In the genomic region with DNA sequence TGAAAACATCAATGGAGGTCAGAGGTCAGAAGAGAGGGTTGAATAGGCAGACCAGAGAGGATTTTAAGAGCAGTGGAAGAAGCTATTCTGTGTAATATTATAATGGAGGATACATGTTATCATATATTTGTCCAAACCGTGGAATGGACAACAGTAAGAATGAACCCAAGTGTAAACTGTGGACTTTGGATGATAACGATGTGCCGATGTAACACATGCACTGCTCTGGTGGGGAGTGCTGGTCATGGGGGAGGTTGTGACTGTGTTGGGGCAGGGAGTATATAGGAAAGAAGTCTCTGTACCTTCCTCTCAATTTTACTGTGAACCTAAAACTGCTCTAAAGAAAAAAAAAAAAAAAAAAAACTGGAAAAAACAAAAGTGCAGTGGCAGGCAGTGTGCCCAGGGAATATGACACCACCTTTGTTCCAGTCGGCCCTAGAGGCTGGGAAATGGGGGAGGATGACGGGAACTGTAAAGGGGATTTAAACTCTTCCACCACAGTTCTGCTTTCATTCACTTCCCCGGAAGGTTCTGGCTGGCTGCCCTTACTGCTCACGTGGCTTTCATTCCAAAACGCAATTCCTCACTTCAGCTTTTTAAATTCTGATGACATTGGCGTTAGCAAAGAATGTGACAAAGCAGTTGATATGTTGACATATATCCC, we compare ENCODE assay signal across 8 cellular contexts.
DNase-seq lines count a peak whose midpoint lies in the region; ATAC-seq and TF ChIP-seq lines count a peak whose summit lies in the region.

No MANE protein-coding gene starts in this region.

- TF ChIP-seq CTCF in testis (IDR thresholded peaks at IDR 0.05) = no peak

- H3K4me1 ChIP-seq in testis = no peaks in the 10 kb centered on the region

- no peak overlapping the region for H3K27ac ChIP-seq in testis

- intact Hi-C loops in activated CD4-positive, alpha-beta T cell treated with anti-CD3 and anti-CD28 coated beads for 36 hours (cut with DNase I, micrococcal nuclease) = no loop called here
- intact Hi-C loops in testis (cut with DNase I; ENCODE audit: low total_unique reads) = no loop called here

- CTCF ChIA-PET in activated CD4-positive, alpha-beta T cell treated with anti-CD3 and anti-CD28 coated beads for 36 hours (lab: Charles Lee) = interaction anchor here (1.1 to 1.5 kb wide), 2 partner anchors 93 to 127 kb away, joined by 3 read pairs; no protein-coding TSS in a partner anchor

- DNase-seq in activated CD4-positive, alpha-beta T cell treated with anti-CD3 and anti-CD28 coated beads for 36 hours = no peak
- no peak for DNase-seq in activated CD4-positive, alpha-beta T cell treated with anti-CD3 and anti-CD28 coated beads, Interleukin-2, amount 50 U/mL, for 1 hour
- DNase-seq in activated naive CD8-positive, alpha-beta T cell treated with anti-CD3 and anti-CD28 coated beads for 36 hours = no peak
- DNase-seq in iPS-NIHi11 (ENCODE audit: low spot score) (peak; percentile 82), testis (peak; percentile 67), germinal center (ENCODE audit: low spot score) (no peak), cerebellar cortex (ENCODE audit: low spot score) (no peak)
- no peak for DNase-seq in stimulated activated CD4-positive, alpha-beta T cell treated with anti-CD3 and anti-CD28 coated beads, Interleukin-4, amount 100 ng/mL, for 24 hours

- peak overlapping the region; percentile 87 for H3K27ac Mint-ChIP-seq in activated CD4-positive, alpha-beta T cell treated with anti-CD3 and anti-CD28 coated beads for 36 hours
- peak overlapping the region; percentile 81 for H3K27ac Mint-ChIP-seq in activated naive CD8-positive, alpha-beta T cell treated with anti-CD3 and anti-CD28 coated beads for 36 hours

- H3K4me3 Mint-ChIP-seq in activated CD4-positive, alpha-beta T cell treated with anti-CD3 and anti-CD28 coated beads for 36 hours = no peak overlapping the region
- no peak overlapping the region for H3K4me3 Mint-ChIP-seq in activated naive CD8-positive, alpha-beta T cell treated with anti-CD3 and anti-CD28 coated beads for 36 hours

- H3K36me3 Mint-ChIP-seq in activated CD4-positive, alpha-beta T cell treated with anti-CD3 and anti-CD28 coated beads for 36 hours (ENCODE audit: low read depth) = peaks cover 2% of the 10 kb centered on the region
- H3K36me3 Mint-ChIP-seq in activated naive CD8-positive, alpha-beta T cell treated with anti-CD3 and anti-CD28 coated beads for 36 hours = peaks cover 4% of the 10 kb centered on the region

- no peak overlapping the region for H3K4me3 ChIP-seq in testis

- H3K27me3 Mint-ChIP-seq in activated CD4-positive, alpha-beta T cell treated with anti-CD3 and anti-CD28 coated beads for 36 hours = no peaks in the 10 kb centered on the region
- no peaks in the 10 kb centered on the region for H3K27me3 Mint-ChIP-seq in activated naive CD8-positive, alpha-beta T cell treated with anti-CD3 and anti-CD28 coated beads for 36 hours

- no peak for ATAC-seq in activated CD4-positive, alpha-beta T cell treated with anti-CD3 and anti-CD28 coated beads for 36 hours

- peaks cover 6% of the 10 kb centered on the region for H3K9me3 Mint-ChIP-seq in activated CD4-positive, alpha-beta T cell treated with anti-CD3 and anti-CD28 coated beads for 36 hours (ENCODE audit: low read depth)
- H3K9me3 Mint-ChIP-seq in activated naive CD8-positive, alpha-beta T cell treated with anti-CD3 and anti-CD28 coated beads for 36 hours = peaks cover 6% of the 10 kb centered on the region

- POLR2A ChIA-PET in activated CD4-positive, alpha-beta T cell treated with anti-CD3 and anti-CD28 coated beads for 36 hours (lab: Charles Lee) = no interaction called here

- no peaks in the 10 kb centered on the region for H3K36me3 ChIP-seq in testis (ENCODE audit: low read depth, missing control alignments)

- H3K4me1 Mint-ChIP-seq in activated CD4-positive, alpha-beta T cell treated with anti-CD3 and anti-CD28 coated beads for 36 hours = peaks cover 18% of the 10 kb centered on the region
- peaks cover 17% of the 10 kb centered on the region for H3K4me1 Mint-ChIP-seq in activated naive CD8-positive, alpha-beta T cell treated with anti-CD3 and anti-CD28 coated beads for 36 hours

- WGBS in testis, 2 donors = 25 to 38% methylated on average over 9 of the region's 9 CpGs

- H3K9me3 ChIP-seq in testis = no peaks in the 10 kb centered on the region

- no peak for TF ChIP-seq POLR2A in testis (IDR thresholded peaks at IDR 0.05)

- H3K27me3 ChIP-seq in testis = no peaks in the 10 kb centered on the region

Comparison
In these comparisons a context has a peak if more than half of its experiments do, and no peak if none do; other contexts are left out.
1. DNase-seq: peak in iPS-NIHi11 (single experiment) and testis (single experiment); none in activated CD4-positive, alpha-beta T cell treated with anti-CD3 and anti-CD28 coated beads for 36 hours (single experiment), activated CD4-positive, alpha-beta T cell treated with anti-CD3 and anti-CD28 coated beads, Interleukin-2, amount 50 U/mL, for 1 hour (single experiment), activated naive CD8-positive, alpha-beta T cell treated with anti-CD3 and anti-CD28 coated beads for 36 hours (single experiment), germinal center (single experiment), stimulated activated CD4-positive, alpha-beta T cell treated with anti-CD3 and anti-CD28 coated beads, Interleukin-4, amount 100 ng/mL, for 24 hours (single experiment) and cerebellar cortex (single experiment).